1 cellular context compared by ENCODE assay signal in the genomic region with DNA sequence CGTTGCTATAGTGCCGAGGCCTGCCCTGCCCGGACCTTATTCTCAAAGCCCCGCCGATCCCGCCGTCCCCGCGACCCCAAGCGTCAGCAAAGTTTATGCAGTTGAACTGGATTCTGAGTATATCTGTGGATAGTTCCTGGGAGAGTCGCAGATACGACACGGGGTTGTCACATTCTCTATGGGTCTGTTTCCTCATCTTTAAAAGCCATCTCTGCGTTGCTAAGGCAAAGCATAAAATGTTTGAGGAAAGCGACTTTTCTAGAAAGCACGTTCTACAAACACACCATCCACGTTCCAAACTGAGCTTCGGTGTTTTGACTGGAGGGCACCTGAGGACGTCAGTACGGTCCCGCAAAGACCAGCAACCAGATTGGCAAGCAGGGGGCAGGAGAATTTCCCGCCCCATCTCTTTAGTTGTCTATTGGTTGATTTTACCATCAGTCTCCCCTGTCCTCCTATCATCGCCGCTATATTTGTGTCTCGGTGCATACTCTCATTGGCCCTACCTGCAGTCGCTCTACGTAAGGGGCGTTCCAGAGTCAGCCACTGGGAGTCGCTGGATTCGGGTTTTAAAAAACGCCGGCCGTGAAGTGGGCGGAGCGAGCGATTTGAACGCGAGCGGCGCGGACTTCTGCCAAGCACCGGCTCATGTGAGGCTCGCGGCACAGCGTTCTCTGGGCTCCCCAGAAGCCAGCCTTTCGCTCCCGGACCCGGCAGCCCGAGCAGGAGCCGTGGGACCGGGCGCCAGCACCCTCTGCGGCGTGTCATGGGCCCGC.
TF ChIP-seq lines count a peak whose summit lies in the region.

A gene (plus strand): TSS at position 626 of the 776 bp plus-strand sequence. CDS start 141 bp downstream, at position 767.

TF ChIP-seq in GM12878, 131 proteins besides CTCF, POLR2A, EP300 and RAD21 (continued from another document and continues in another):
- TF ChIP-seq, protein P1, sequence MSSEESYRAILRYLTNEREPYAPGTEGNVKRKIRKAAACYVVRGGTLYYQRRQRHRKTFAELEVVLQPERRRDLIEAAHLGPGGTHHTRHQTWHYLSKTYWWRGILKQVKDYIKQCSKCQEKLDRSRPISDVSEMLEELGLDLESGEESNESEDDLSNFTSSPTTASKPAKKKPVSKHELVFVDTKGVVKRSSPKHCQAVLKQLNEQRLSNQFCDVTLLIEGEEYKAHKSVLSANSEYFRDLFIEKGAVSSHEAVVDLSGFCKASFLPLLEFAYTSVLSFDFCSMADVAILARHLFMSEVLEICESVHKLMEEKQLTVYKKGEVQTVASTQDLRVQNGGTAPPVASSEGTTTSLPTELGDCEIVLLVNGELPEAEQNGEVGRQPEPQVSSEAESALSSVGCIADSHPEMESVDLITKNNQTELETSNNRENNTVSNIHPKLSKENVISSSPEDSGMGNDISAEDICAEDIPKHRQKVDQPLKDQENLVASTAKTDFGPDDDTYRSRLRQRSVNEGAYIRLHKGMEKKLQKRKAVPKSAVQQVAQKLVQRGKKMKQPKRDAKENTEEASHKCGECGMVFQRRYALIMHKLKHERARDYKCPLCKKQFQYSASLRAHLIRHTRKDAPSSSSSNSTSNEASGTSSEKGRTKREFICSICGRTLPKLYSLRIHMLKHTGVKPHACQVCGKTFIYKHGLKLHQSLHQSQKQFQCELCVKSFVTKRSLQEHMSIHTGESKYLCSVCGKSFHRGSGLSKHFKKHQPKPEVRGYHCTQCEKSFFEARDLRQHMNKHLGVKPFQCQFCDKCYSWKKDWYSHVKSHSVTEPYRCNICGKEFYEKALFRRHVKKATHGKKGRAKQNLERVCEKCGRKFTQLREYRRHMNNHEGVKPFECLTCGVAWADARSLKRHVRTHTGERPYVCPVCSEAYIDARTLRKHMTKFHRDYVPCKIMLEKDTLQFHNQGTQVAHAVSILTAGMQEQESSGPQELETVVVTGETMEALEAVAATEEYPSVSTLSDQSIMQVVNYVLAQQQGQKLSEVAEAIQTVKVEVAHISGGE (CRISPR knock-in tag; IDR thresholded peaks at IDR 0.05), result no peak
- TF ChIP-seq RB1 (IDR thresholded peaks at IDR 0.05; ENCODE audit: borderline replicate concordance) (peak; percentile 91), NRF1 (conservative IDR thresholded peaks at IDR 0.05; ENCODE audit: low read depth, low read length) (no peak; the same call in 1 of the 2 replicates), WRNIP1 (IDR thresholded peaks at IDR 0.05; ENCODE audit: borderline replicate concordance, low read depth, low read length) (no peak), TARDBP (IDR thresholded peaks at IDR 0.05; ENCODE audit: borderline replicate concordance) (no peak), CHD4 (IDR thresholded peaks at IDR 0.05) (no peak), POLR2AphosphoS5 (IDR thresholded peaks at IDR 0.05; ENCODE audit: low read length) (no peak; the same call in 1 of the 2 replicates), ZSCAN29 (IDR thresholded peaks at IDR 0.05) (no peak), EGR1 (IDR thresholded peaks at IDR 0.05; ENCODE audit: borderline replicate concordance in 1 of 2, low read depth in 2 of 2, low read length in 2 of 2) (no peak), HDGF (IDR thresholded peaks at IDR 0.05) (no peak), SMC3 (IDR thresholded peaks at IDR 0.05; ENCODE audit: borderline replicate concordance, low read length) (no peak), IRF4 (IDR thresholded peaks at IDR 0.05; ENCODE audit: low read depth, low read length) (no peak), MXI1 (IDR thresholded peaks at IDR 0.05; ENCODE audit: low read depth, low read length) (peak; percentile 95), HDAC2 (IDR thresholded peaks at IDR 0.05) (no peak), CBFB (IDR thresholded peaks at IDR 0.05; ENCODE audit: low read depth) (no peak), BACH1 (IDR thresholded peaks at IDR 0.05; ENCODE audit: borderline replicate concordance) (no peak; the same call in 1 of the 2 replicates), SUPT20H (IDR thresholded peaks at IDR 0.05; ENCODE audit: borderline replicate concordance, control insufficient read depth, low read depth, low read length) (no peak), KAT2A (conservative IDR thresholded peaks at IDR 0.05; ENCODE audit: control insufficient read depth, low read depth, low read length) (no peak), STAT3 (IDR thresholded peaks at IDR 0.05; ENCODE audit: low read depth, low read length) (no peak), SIX5 (IDR thresholded peaks at IDR 0.05; ENCODE audit: low read depth, low read length, severe bottlenecking) (no peak), SUZ12 (IDR thresholded peaks at IDR 0.05; ENCODE audit: unreplicated experiment) (no peak), TCF12 (IDR thresholded peaks at IDR 0.05; ENCODE audit: low read depth, low read length) (no peak)
- TF ChIP-seq, protein P2, sequence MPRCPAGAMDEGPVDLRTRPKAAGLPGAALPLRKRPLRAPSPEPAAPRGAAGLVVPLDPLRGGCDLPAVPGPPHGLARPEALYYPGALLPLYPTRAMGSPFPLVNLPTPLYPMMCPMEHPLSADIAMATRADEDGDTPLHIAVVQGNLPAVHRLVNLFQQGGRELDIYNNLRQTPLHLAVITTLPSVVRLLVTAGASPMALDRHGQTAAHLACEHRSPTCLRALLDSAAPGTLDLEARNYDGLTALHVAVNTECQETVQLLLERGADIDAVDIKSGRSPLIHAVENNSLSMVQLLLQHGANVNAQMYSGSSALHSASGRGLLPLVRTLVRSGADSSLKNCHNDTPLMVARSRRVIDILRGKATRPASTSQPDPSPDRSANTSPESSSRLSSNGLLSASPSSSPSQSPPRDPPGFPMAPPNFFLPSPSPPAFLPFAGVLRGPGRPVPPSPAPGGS (IDR thresholded peaks at IDR 0.05; ENCODE audit: borderline replicate concordance, insufficient read depth, low read depth, low read length, poor library complexity, severe bottlenecking), result peak; percentile 5
- TF ChIP-seq, protein P3, sequence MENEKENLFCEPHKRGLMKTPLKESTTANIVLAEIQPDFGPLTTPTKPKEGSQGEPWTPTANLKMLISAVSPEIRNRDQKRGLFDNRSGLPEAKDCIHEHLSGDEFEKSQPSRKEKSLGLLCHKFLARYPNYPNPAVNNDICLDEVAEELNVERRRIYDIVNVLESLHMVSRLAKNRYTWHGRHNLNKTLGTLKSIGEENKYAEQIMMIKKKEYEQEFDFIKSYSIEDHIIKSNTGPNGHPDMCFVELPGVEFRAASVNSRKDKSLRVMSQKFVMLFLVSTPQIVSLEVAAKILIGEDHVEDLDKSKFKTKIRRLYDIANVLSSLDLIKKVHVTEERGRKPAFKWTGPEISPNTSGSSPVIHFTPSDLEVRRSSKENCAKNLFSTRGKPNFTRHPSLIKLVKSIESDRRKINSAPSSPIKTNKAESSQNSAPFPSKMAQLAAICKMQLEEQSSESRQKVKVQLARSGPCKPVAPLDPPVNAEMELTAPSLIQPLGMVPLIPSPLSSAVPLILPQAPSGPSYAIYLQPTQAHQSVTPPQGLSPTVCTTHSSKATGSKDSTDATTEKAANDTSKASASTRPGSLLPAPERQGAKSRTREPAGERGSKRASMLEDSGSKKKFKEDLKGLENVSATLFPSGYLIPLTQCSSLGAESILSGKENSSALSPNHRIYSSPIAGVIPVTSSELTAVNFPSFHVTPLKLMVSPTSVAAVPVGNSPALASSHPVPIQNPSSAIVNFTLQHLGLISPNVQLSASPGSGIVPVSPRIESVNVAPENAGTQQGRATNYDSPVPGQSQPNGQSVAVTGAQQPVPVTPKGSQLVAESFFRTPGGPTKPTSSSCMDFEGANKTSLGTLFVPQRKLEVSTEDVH (IDR thresholded peaks at IDR 0.05; ENCODE audit: low read depth, partially characterized antibody), result peak; percentile 86
- TF ChIP-seq, protein P4, sequence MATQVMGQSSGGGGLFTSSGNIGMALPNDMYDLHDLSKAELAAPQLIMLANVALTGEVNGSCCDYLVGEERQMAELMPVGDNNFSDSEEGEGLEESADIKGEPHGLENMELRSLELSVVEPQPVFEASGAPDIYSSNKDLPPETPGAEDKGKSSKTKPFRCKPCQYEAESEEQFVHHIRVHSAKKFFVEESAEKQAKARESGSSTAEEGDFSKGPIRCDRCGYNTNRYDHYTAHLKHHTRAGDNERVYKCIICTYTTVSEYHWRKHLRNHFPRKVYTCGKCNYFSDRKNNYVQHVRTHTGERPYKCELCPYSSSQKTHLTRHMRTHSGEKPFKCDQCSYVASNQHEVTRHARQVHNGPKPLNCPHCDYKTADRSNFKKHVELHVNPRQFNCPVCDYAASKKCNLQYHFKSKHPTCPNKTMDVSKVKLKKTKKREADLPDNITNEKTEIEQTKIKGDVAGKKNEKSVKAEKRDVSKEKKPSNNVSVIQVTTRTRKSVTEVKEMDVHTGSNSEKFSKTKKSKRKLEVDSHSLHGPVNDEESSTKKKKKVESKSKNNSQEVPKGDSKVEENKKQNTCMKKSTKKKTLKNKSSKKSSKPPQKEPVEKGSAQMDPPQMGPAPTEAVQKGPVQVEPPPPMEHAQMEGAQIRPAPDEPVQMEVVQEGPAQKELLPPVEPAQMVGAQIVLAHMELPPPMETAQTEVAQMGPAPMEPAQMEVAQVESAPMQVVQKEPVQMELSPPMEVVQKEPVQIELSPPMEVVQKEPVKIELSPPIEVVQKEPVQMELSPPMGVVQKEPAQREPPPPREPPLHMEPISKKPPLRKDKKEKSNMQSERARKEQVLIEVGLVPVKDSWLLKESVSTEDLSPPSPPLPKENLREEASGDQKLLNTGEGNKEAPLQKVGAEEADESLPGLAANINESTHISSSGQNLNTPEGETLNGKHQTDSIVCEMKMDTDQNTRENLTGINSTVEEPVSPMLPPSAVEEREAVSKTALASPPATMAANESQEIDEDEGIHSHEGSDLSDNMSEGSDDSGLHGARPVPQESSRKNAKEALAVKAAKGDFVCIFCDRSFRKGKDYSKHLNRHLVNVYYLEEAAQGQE (IDR thresholded peaks at IDR 0.05; ENCODE audit: low read depth, low read length), result no peak
- TF ChIP-seq, protein P5, sequence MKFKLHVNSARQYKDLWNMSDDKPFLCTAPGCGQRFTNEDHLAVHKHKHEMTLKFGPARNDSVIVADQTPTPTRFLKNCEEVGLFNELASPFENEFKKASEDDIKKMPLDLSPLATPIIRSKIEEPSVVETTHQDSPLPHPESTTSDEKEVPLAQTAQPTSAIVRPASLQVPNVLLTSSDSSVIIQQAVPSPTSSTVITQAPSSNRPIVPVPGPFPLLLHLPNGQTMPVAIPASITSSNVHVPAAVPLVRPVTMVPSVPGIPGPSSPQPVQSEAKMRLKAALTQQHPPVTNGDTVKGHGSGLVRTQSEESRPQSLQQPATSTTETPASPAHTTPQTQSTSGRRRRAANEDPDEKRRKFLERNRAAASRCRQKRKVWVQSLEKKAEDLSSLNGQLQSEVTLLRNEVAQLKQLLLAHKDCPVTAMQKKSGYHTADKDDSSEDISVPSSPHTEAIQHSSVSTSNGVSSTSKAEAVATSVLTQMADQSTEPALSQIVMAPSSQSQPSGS (IDR thresholded peaks at IDR 0.05; ENCODE audit: low read length), result no peak
- TF ChIP-seq, protein P6, sequence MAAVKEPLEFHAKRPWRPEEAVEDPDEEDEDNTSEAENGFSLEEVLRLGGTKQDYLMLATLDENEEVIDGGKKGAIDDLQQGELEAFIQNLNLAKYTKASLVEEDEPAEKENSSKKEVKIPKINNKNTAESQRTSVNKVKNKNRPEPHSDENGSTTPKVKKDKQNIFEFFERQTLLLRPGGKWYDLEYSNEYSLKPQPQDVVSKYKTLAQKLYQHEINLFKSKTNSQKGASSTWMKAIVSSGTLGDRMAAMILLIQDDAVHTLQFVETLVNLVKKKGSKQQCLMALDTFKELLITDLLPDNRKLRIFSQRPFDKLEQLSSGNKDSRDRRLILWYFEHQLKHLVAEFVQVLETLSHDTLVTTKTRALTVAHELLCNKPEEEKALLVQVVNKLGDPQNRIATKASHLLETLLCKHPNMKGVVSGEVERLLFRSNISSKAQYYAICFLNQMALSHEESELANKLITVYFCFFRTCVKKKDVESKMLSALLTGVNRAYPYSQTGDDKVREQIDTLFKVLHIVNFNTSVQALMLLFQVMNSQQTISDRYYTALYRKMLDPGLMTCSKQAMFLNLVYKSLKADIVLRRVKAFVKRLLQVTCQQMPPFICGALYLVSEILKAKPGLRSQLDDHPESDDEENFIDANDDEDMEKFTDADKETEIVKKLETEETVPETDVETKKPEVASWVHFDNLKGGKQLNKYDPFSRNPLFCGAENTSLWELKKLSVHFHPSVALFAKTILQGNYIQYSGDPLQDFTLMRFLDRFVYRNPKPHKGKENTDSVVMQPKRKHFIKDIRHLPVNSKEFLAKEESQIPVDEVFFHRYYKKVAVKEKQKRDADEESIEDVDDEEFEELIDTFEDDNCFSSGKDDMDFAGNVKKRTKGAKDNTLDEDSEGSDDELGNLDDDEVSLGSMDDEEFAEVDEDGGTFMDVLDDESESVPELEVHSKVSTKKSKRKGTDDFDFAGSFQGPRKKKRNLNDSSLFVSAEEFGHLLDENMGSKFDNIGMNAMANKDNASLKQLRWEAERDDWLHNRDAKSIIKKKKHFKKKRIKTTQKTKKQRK (IDR thresholded peaks at IDR 0.05; ENCODE audit: low read depth, low read length), result peak; percentile 95
- TF ChIP-seq, protein P7, sequence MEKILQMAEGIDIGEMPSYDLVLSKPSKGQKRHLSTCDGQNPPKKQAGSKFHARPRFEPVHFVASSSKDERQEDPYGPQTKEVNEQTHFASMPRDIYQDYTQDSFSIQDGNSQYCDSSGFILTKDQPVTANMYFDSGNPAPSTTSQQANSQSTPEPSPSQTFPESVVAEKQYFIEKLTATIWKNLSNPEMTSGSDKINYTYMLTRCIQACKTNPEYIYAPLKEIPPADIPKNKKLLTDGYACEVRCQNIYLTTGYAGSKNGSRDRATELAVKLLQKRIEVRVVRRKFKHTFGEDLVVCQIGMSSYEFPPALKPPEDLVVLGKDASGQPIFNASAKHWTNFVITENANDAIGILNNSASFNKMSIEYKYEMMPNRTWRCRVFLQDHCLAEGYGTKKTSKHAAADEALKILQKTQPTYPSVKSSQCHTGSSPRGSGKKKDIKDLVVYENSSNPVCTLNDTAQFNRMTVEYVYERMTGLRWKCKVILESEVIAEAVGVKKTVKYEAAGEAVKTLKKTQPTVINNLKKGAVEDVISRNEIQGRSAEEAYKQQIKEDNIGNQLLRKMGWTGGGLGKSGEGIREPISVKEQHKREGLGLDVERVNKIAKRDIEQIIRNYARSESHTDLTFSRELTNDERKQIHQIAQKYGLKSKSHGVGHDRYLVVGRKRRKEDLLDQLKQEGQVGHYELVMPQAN (conservative IDR thresholded peaks at IDR 0.05), result peak; percentile 98
- TF ChIP-seq, protein P8, sequence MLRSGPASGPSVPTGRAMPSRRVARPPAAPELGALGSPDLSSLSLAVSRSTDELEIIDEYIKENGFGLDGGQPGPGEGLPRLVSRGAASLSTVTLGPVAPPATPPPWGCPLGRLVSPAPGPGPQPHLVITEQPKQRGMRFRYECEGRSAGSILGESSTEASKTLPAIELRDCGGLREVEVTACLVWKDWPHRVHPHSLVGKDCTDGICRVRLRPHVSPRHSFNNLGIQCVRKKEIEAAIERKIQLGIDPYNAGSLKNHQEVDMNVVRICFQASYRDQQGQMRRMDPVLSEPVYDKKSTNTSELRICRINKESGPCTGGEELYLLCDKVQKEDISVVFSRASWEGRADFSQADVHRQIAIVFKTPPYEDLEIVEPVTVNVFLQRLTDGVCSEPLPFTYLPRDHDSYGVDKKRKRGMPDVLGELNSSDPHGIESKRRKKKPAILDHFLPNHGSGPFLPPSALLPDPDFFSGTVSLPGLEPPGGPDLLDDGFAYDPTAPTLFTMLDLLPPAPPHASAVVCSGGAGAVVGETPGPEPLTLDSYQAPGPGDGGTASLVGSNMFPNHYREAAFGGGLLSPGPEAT (IDR thresholded peaks at IDR 0.05; ENCODE audit: low read depth), result peak; percentile 33; the same call in 1 of the 2 replicates
- TF ChIP-seq, protein P9, sequence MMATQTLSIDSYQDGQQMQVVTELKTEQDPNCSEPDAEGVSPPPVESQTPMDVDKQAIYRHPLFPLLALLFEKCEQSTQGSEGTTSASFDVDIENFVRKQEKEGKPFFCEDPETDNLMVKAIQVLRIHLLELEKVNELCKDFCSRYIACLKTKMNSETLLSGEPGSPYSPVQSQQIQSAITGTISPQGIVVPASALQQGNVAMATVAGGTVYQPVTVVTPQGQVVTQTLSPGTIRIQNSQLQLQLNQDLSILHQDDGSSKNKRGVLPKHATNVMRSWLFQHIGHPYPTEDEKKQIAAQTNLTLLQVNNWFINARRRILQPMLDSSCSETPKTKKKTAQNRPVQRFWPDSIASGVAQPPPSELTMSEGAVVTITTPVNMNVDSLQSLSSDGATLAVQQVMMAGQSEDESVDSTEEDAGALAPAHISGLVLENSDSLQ (IDR thresholded peaks at IDR 0.05), result peak; percentile 100
